In genomic region chr7:44823266-44823781, GRCh38 we compare ENCODE assay signal across 18 cellular contexts. TPM values are rescaled to one million over a fixed set of nuclear protein-coding genes. Genes with fewer than 3 reads are reported as not detected.
DNase-seq lines count a peak whose midpoint lies in the region; ATAC-seq and TF ChIP-seq lines count a peak whose summit lies in the region.
"Had no signal": no experiment of that assay in that cellular context is flagged by ENCODE, and none has a peak within 500 bp of the region (broad histone marks: within the 10 kb centered on the region; RNA-seq: fewer than 3 reads in every experiment).

No MANE protein-coding gene starts in this region.

- H3K9me3 ChIP-seq in HUES64 (ENCODE audit: insufficient read depth, low read depth, low read length), result no peaks in the 10 kb centered on the region
- H3K9me3 ChIP-seq: adrenal gland; BLaER1 treated with 17β-estradiol and CSF1 and Interleukin-3, amounts not matched to agents 10 nM and 100 nM; prostate gland had no signal

- CTCF ChIA-PET in activated CD4-positive, alpha-beta T cell treated with anti-CD3 and anti-CD28 coated beads for 36 hours (lab: Charles Lee), result interaction anchor here (0.6 to 1.7 kb wide), 4 partner anchors 17 to 231 kb away, joined by 3 to 5 read pairs (median 3); no protein-coding TSS in a partner anchor

- ATAC-seq in activated CD4-positive, alpha-beta T cell treated with anti-CD3 and anti-CD28 coated beads for 36 hours, result no peak
- peak in 1 of 3 donors; percentile 12 for ATAC-seq in natural killer cell
- no peak for ATAC-seq in GM18505 (IDR thresholded peaks at IDR 0.05; ENCODE audit: unreplicated experiment)

- TF ChIP-seq POLR2A in GM18505 (IDR thresholded peaks at IDR 0.05; ENCODE audit: borderline replicate concordance, extremely low read depth, insufficient read depth, insufficient read length), result no peak

- H3K9me3 Mint-ChIP-seq in activated CD4-positive, alpha-beta T cell treated with anti-CD3 and anti-CD28 coated beads for 36 hours (ENCODE audit: low read depth), result no peaks in the 10 kb centered on the region
- H3K9me3 Mint-ChIP-seq in dendritic cell treated with granulocyte-macrophage colony-stimulating factor and Interleukin-4, amounts not matched to agents 40 ng/mL and 50 ng/mL, for 4 days, result no peaks in the 10 kb centered on the region
- no peaks in the 10 kb centered on the region for H3K9me3 Mint-ChIP-seq in natural killer cell
- H3K9me3 Mint-ChIP-seq: type B pancreatic cell had no signal

- peak overlapping the region; percentile 39; the same call in 1 of the 2 replicates for H3K9ac ChIP-seq in HUES64 (ENCODE audit: low read depth, low read length)
- H3K9ac ChIP-seq: BLaER1 treated with 17β-estradiol and CSF1 and Interleukin-3, amounts not matched to agents 10 nM and 100 nM had no signal

- peak overlapping the region; percentile 64 for H3K27ac Mint-ChIP-seq in activated CD4-positive, alpha-beta T cell treated with anti-CD3 and anti-CD28 coated beads for 36 hours
- H3K27ac Mint-ChIP-seq in dendritic cell treated with granulocyte-macrophage colony-stimulating factor and Interleukin-4, amounts not matched to agents 40 ng/mL and 50 ng/mL, for 4 days, result peak overlapping the region; percentile 51
- peak overlapping the region; percentile 12 to 59 for H3K27ac Mint-ChIP-seq in natural killer cell

- peaks cover 10% of the 10 kb centered on the region for H3K36me3 Mint-ChIP-seq in activated CD4-positive, alpha-beta T cell treated with anti-CD3 and anti-CD28 coated beads for 36 hours (ENCODE audit: low read depth)
- peaks cover 21% of the 10 kb centered on the region for H3K36me3 Mint-ChIP-seq in dendritic cell treated with granulocyte-macrophage colony-stimulating factor and Interleukin-4, amounts not matched to agents 40 ng/mL and 50 ng/mL, for 4 days (ENCODE audit: low read depth)
- no peaks in the 10 kb centered on the region for H3K36me3 Mint-ChIP-seq in natural killer cell

- 60% methylated on average over 3 of the region's 5 CpGs for WGBS in HUES64

- TF ChIP-seq CTCF in natural killer cell (IDR thresholded peaks at IDR 0.05), result no peak

- H3K4me3 Mint-ChIP-seq in activated CD4-positive, alpha-beta T cell treated with anti-CD3 and anti-CD28 coated beads for 36 hours, result no peak overlapping the region
- no peak overlapping the region for H3K4me3 Mint-ChIP-seq in dendritic cell treated with granulocyte-macrophage colony-stimulating factor and Interleukin-4, amounts not matched to agents 40 ng/mL and 50 ng/mL, for 4 days
- H3K4me3 Mint-ChIP-seq in natural killer cell, result no peak overlapping the region
- H3K4me3 Mint-ChIP-seq: type B pancreatic cell had no signal

- POLR2A ChIA-PET in activated CD4-positive, alpha-beta T cell treated with anti-CD3 and anti-CD28 coated beads for 36 hours (lab: Charles Lee), result interaction anchor here (0.9 to 1.0 kb wide), 2 partner anchors 19 to 25 kb away, joined by 3 read pairs; no protein-coding TSS in a partner anchor

- H3K4me3 ChIP-seq in HUES64 (ENCODE audit: low read length), result no peak overlapping the region
- H3K4me3 ChIP-seq: adrenal gland; BLaER1 treated with 17β-estradiol and CSF1 and Interleukin-3, amounts not matched to agents 10 nM and 100 nM; prostate gland had no signal

- no peak overlapping the region for H3K27ac ChIP-seq in HUES64 (ENCODE audit: low read depth, low read length)
- H3K27ac ChIP-seq: prostate gland had no signal

- intact Hi-C loops in activated CD4-positive, alpha-beta T cell treated with anti-CD3 and anti-CD28 coated beads for 36 hours (cut with DNase I, micrococcal nuclease), result no loop called here
- intact Hi-C loops in dendritic cell treated with granulocyte-macrophage colony-stimulating factor and Interleukin-4, amounts not matched to agents 40 ng/mL and 50 ng/mL, for 4 days (cut with micrococcal nuclease), result no loop called here
- intact Hi-C loops in natural killer cell (cut with micrococcal nuclease), result no loop called here

- peaks cover 25% of the 10 kb centered on the region for H3K36me3 ChIP-seq in HUES64 (ENCODE audit: insufficient read depth, low read length)
- H3K36me3 ChIP-seq: prostate gland had no signal

- no peaks in the 10 kb centered on the region for H3K27me3 Mint-ChIP-seq in activated CD4-positive, alpha-beta T cell treated with anti-CD3 and anti-CD28 coated beads for 36 hours
- no peaks in the 10 kb centered on the region for H3K27me3 Mint-ChIP-seq in dendritic cell treated with granulocyte-macrophage colony-stimulating factor and Interleukin-4, amounts not matched to agents 40 ng/mL and 50 ng/mL, for 4 days
- H3K27me3 Mint-ChIP-seq in natural killer cell (ENCODE audit: low read depth in 2 of 2), result no peaks in the 10 kb centered on the region
- H3K27me3 Mint-ChIP-seq: type B pancreatic cell had no signal

- peaks cover 9% of the 10 kb centered on the region for H3K4me1 Mint-ChIP-seq in activated CD4-positive, alpha-beta T cell treated with anti-CD3 and anti-CD28 coated beads for 36 hours
- peaks cover 47% of the 10 kb centered on the region for H3K4me1 Mint-ChIP-seq in dendritic cell treated with granulocyte-macrophage colony-stimulating factor and Interleukin-4, amounts not matched to agents 40 ng/mL and 50 ng/mL, for 4 days (ENCODE audit: low read depth)
- H3K4me1 Mint-ChIP-seq in natural killer cell, result peaks cover 19 to 20% of the 10 kb centered on the region in 2 donors

- no peaks in the 10 kb centered on the region for H3K4me1 ChIP-seq in HUES64 (ENCODE audit: insufficient read depth, low read length)
- H3K4me1 ChIP-seq: prostate gland had no signal

- DNase-seq in activated CD4-positive, alpha-beta T cell treated with anti-CD3 and anti-CD28 coated beads for 36 hours, result no peak
- DNase-seq in activated CD4-positive, alpha-beta T cell treated with anti-CD3 and anti-CD28 coated beads for 48 hours, result no peak
- DNase-seq in natural killer cell (no peak), GM19238 (ENCODE audit: insufficient read length, low spot score) (no peak), NCI-H2107 treated with DMSO at 0.1 percent for 48 hours (lab: John Stamatoyannopoulos, UW; ENCODE audit: unreplicated experiment) (no peak)
- DNase-seq: 8988T; DMS79; NCI-H1092 treated with DMSO at 0.1 percent for 48 hours; NCI-H2171; NCI-H774; stimulated activated naive CD4-positive, alpha-beta T cell had no signal

- no peaks in the 10 kb centered on the region for H3K27me3 ChIP-seq in HUES64 (ENCODE audit: insufficient read depth, low read length)
- H3K27me3 ChIP-seq: adrenal gland; BLaER1 treated with 17β-estradiol and CSF1 and Interleukin-3, amounts not matched to agents 10 nM and 100 nM had no signal

RNA-seq across cellular contexts. Expression of gene H2AZ2, which starts 24.6 kb away (rescaled TPM):
- total RNA-seq in activated CD4-positive, alpha-beta T cell treated with anti-CD3 and anti-CD28 coated beads for 36 hours, result 100 to 1,000 TPM; 148 to 275 TPM
- polyA plus RNA-seq in HUES64 (2013, experiment 1 of 2), result 157 TPM
- polyA plus RNA-seq in HUES64 (2013, experiment 2 of 2), result 193 TPM
- 100 to 1,000 TPM; 178 to 196 (median 190) TPM for total RNA-seq in natural killer cell

RNA-seq across cellular contexts. Expression of gene PPIA, which starts 26.8 kb away (rescaled TPM):
- 1,000 to 10,000 TPM; 2,017 to 2,916 TPM for total RNA-seq in activated CD4-positive, alpha-beta T cell treated with anti-CD3 and anti-CD28 coated beads for 36 hours
- 3,059 TPM for polyA plus RNA-seq in HUES64 (2013, experiment 1 of 2)
- 3,012 TPM for polyA plus RNA-seq in HUES64 (2013, experiment 2 of 2)
- total RNA-seq in natural killer cell, result 100 to 1,000 TPM; 701 to 727 (median 718) TPM
